ENCODE assay signal across 30 cellular contexts in genomic region chr22:50131894-50132293, GRCh38. TPM values are rescaled to one million over a fixed set of nuclear protein-coding genes. Genes with fewer than 3 reads are reported as not detected.
"Had no signal": no experiment of that assay in that cellular context is flagged by ENCODE, and none has a peak within 500 bp of the region (broad histone marks: within the 10 kb centered on the region; RNA-seq: fewer than 3 reads in every experiment).

No MANE protein-coding gene starts in this region.

- H3K4me3 ChIP-seq: heart right ventricle, hepatocyte, left ventricle myocardium inferior, lung, neural progenitor cell, prostate gland, sigmoid colon, spleen, tibial nerve, upper lobe of left lung had no signal

- H3K27ac ChIP-seq: heart right ventricle, hepatocyte, left ventricle myocardium inferior, neural progenitor cell, neutrophil, parathyroid adenoma, prostate gland, sigmoid colon, spleen, tibial nerve, upper lobe of left lung had no signal

- ATAC-seq: heart right ventricle; natural killer cell; right cardiac atrium; stimulated activated effector memory CD8-positive, alpha-beta T cell treated with anti-CD3 and anti-CD28 coated beads, Interleukin-12 subunit alpha, Interleukin-12 subunit beta, amount 100 ng/mL, for 72 hours; stimulated activated naive CD8-positive, alpha-beta T cell treated with anti-CD3 and anti-CD28 coated beads, Interleukin-15, amount 100 ng/mL, for 72 hours had no signal

- H3K4me1 Mint-ChIP-seq: naive B cell; natural killer cell; stimulated activated effector memory CD8-positive, alpha-beta T cell treated with anti-CD3 and anti-CD28 coated beads, Interleukin-12 subunit alpha, Interleukin-12 subunit beta, amount 100 ng/mL, for 72 hours had no signal

- H2AFZ ChIP-seq: hepatocyte, neural progenitor cell, parathyroid adenoma had no signal

- H3K4me3 Mint-ChIP-seq: mesothelial cell of epicardium; naive B cell; natural killer cell; nephron progenitor cell; neural progenitor cell; stimulated activated effector memory CD8-positive, alpha-beta T cell treated with anti-CD3 and anti-CD28 coated beads, Interleukin-12 subunit alpha, Interleukin-12 subunit beta, amount 100 ng/mL, for 72 hours; stimulated activated naive CD8-positive, alpha-beta T cell treated with anti-CD3 and anti-CD28 coated beads, Interleukin-15, amount 100 ng/mL, for 72 hours had no signal

- H3K36me3 ChIP-seq: heart right ventricle, left ventricle myocardium inferior, neural progenitor cell, neutrophil, prostate gland, spleen, tibial nerve, upper lobe of left lung had no signal

- H3K27me3 ChIP-seq: hepatocyte, neural progenitor cell, neutrophil, sigmoid colon, upper lobe of left lung had no signal

- H3K79me2 ChIP-seq: hepatocyte, parathyroid adenoma had no signal

- H3K9me3 ChIP-seq: left ventricle myocardium inferior, neutrophil, prostate gland, sigmoid colon, spleen, tibial nerve, upper lobe of left lung had no signal

- H3K9ac ChIP-seq: neural progenitor cell, parathyroid adenoma had no signal

- FAIRE-seq: small intestine had no signal

- H3K27ac Mint-ChIP-seq: mesothelial cell of epicardium; naive B cell; natural killer cell; nephron progenitor cell; neural progenitor cell; stimulated activated effector memory CD8-positive, alpha-beta T cell treated with anti-CD3 and anti-CD28 coated beads, Interleukin-12 subunit alpha, Interleukin-12 subunit beta, amount 100 ng/mL, for 72 hours; stimulated activated naive CD8-positive, alpha-beta T cell treated with anti-CD3 and anti-CD28 coated beads, Interleukin-15, amount 100 ng/mL, for 72 hours had no signal

- H3K9me3 Mint-ChIP-seq: mesothelial cell of epicardium; natural killer cell; stimulated activated effector memory CD8-positive, alpha-beta T cell treated with anti-CD3 and anti-CD28 coated beads, Interleukin-12 subunit alpha, Interleukin-12 subunit beta, amount 100 ng/mL, for 72 hours; stimulated activated naive CD8-positive, alpha-beta T cell treated with anti-CD3 and anti-CD28 coated beads, Interleukin-15, amount 100 ng/mL, for 72 hours had no signal

- H3K36me3 Mint-ChIP-seq: mesothelial cell of epicardium; natural killer cell; neural progenitor cell; stimulated activated effector memory CD8-positive, alpha-beta T cell treated with anti-CD3 and anti-CD28 coated beads, Interleukin-12 subunit alpha, Interleukin-12 subunit beta, amount 100 ng/mL, for 72 hours had no signal

- H3K4me1 ChIP-seq: heart right ventricle, neural progenitor cell, parathyroid adenoma, prostate gland, spleen, tibial nerve had no signal

- DNase-seq: heart right ventricle; islet precursor cell; left ventricle myocardium inferior; mesendoderm; naive B cell; natural killer cell; nephron progenitor cell; occipital lobe; retina; right cardiac atrium; sigmoid colon; small intestine; spleen; stimulated activated CD4-positive, alpha-beta T cell treated with anti-CD3 and anti-CD28 coated beads, Interleukin-4, amount 100 ng/mL, for 24 hours; stimulated activated naive CD4-positive, alpha-beta T cell treated with Interleukin-2 at 50 U/mL for 16 hours; stimulated activated naive CD8-positive, alpha-beta T cell treated with anti-CD3 and anti-CD28 coated beads, Interleukin-15, amount 100 ng/mL, for 72 hours; substantia nigra; upper lobe of left lung had no signal

- H3K4me2 ChIP-seq: hepatocyte, neural progenitor cell had no signal

RNA-seq across cellular contexts. Expression of gene MOV10L1, which starts 42.1 kb away (rescaled TPM):
- total RNA-seq: mononuclear cell had no signal

RNA-seq across cellular contexts. Expression of gene MLC1, which starts 46.7 kb away (rescaled TPM):
- total RNA-seq: kidney epithelial cell, osteocyte, tibial nerve had no signal
